16 cellular contexts compared by ENCODE assay signal in the genomic region with DNA sequence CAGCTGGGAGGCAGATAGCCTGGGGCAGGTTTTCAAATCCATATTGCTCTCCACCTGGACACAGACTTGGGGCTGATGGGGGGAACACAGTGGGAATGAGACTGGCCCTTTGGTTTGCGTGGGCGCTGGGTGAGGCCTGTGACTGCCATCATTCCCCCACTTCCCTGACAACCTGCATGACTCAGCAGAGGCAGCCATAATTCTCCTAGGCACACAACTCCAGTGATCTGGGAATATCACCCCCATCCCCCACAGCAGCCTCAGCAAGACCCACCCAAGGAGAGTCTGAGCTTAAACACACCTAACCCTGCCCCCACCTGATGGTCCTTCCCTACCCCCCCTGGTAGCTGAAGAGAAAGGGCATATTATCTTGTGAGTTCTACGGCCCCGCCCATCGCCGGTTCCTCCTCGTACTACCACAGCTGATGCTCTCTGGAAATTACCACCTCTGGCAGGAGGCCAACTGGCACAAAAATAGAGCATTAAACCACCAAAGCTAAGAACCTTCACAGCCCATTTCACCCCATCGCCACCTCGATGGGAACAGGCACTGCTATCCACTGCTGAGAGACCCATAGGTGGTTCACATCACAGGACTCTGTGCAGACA.
A peak's percentile ranks its signal among the peaks of the same experiment; 100 is the strongest.
DNase-seq lines count a peak whose midpoint lies in the region; ATAC-seq, FAIRE-seq and TF ChIP-seq lines count a peak whose summit lies in the region.
"Had no signal": no experiment of that assay in that cellular context is flagged by ENCODE, and none has a peak within 500 bp of the region (broad histone marks: within the 10 kb centered on the region; RNA-seq: fewer than 3 reads in every experiment).

No MANE protein-coding gene starts in this region.

- H3K79me1 ChIP-seq in H9 (ENCODE audit: insufficient read depth, low read depth, low read length, poor library complexity, severe bottlenecking) (no peaks in the 10 kb centered on the region), H1 (ENCODE audit: low read depth, low read length) (no peaks in the 10 kb centered on the region)

- no peak for ATAC-seq in GM21423 (IDR thresholded peaks at IDR 0.05; ENCODE audit: unreplicated experiment)
- no peak for ATAC-seq in HG03565 (IDR thresholded peaks at IDR 0.05; ENCODE audit: unreplicated experiment)
- ATAC-seq in HG02610 (IDR thresholded peaks at IDR 0.05; ENCODE audit: unreplicated experiment), result no peak
- ATAC-seq: naive thymus-derived CD4-positive, alpha-beta T cell; T-helper 17 cell had no signal

- H2AK5ac ChIP-seq in H9 (ENCODE audit: insufficient read length, low read length), result no peak overlapping the region
- no peak overlapping the region for H2AK5ac ChIP-seq in H1 (ENCODE audit: low read depth, low read length)

- DNase-seq in COLO668 (lab: John Stamatoyannopoulos, UW; ENCODE audit: unreplicated experiment) (peak; percentile 65), H9 (no peak), NCI-H345 treated with DMSO at 0.1 percent for 48 hours (lab: John Stamatoyannopoulos, UW; ENCODE audit: unreplicated experiment) (peak; percentile 45), H1 (ENCODE audit: low read depth in 1 of 2, low spot score in 2 of 2) (no peak), ascending aorta (ENCODE audit: low spot score in 2 of 2) (no peak)
- DNase-seq: activated CD4-positive, alpha-beta T cell treated with anti-CD3 and anti-CD28 coated beads for 48 hours; activated T-cell treated with anti-CD3 and anti-CD28 coated beads, Interleukin-2, amount 50 U/mL, for 48 hours; head of caudate nucleus; naive thymus-derived CD4-positive, alpha-beta T cell; stimulated activated CD4-positive, alpha-beta T cell treated with anti-CD3 and anti-CD28 coated beads, Interleukin-15, amount 100 ng/mL, for 24 hours; T-helper 17 cell had no signal

- FAIRE-seq in H1 (lab: Jason Lieb, UNC), result no peak
- FAIRE-seq: RCC 7860 had no signal

- H3K23me2 ChIP-seq in H9 (ENCODE audit: insufficient read length, low read depth, low read length, poor library complexity, severe bottlenecking) (no peaks in the 10 kb centered on the region), H1 (ENCODE audit: low read depth, low read length) (no peaks in the 10 kb centered on the region)

- H3K9me3 ChIP-seq in H9 (ENCODE audit: control insufficient read depth, low read depth, low read length) (no peaks in the 10 kb centered on the region), H1 (ENCODE audit: insufficient read depth in 2 of 2, low read depth in 1 of 2, low read length in 1 of 2) (no peaks in the 10 kb centered on the region), ascending aorta (no peaks in the 10 kb centered on the region)
- H3K9me3 ChIP-seq: thoracic aorta had no signal

- H3K14ac ChIP-seq in H9 (ENCODE audit: insufficient read depth, low read length), result no peak overlapping the region
- H3K14ac ChIP-seq in H1 (ENCODE audit: insufficient read length), result no peak overlapping the region

- TF ChIP-seq CTCF in H9 (conservative IDR thresholded peaks at IDR 0.05), result no peak
- no peak for TF ChIP-seq CTCF in H1 (IDR thresholded peaks at IDR 0.05; ENCODE audit: control extremely low read depth in 1 of 3, insufficient read depth in 1 of 3, low read depth in 1 of 3, low read length in 3 of 3)
- no peak for TF ChIP-seq CTCF in ascending aorta (IDR thresholded peaks at IDR 0.05)

- no peak overlapping the region for H3K4me3 ChIP-seq in H1 (ENCODE audit: extremely low read depth in 1 of 4, insufficient read depth in 2 of 4, low read depth in 3 of 4, low read length in 4 of 4)
- no peak overlapping the region for H3K4me3 ChIP-seq in ascending aorta
- H3K4me3 ChIP-seq: thoracic aorta had no signal

- H3K4me2 ChIP-seq in H9 (ENCODE audit: insufficient read depth, insufficient read length, low read length), result no peak overlapping the region
- no peak overlapping the region for H3K4me2 ChIP-seq in H1 (ENCODE audit: insufficient read depth in 1 of 2, low read depth in 2 of 2, low read length in 2 of 2)

- POLR2A ChIA-PET in H1 (lab: Charles Lee; ENCODE audit: partially characterized antibody), result no interaction called here

- H3K4ac ChIP-seq in H9 (ENCODE audit: low read depth, low read length) (no peak overlapping the region), H1 (replicated peaks; ENCODE audit: insufficient read length, low read depth, low read length) (no peak overlapping the region)

- H3K4me3 Mint-ChIP-seq in H9, result no peak overlapping the region
- H3K4me3 Mint-ChIP-seq: naive thymus-derived CD4-positive, alpha-beta T cell; T-helper 17 cell had no signal

- H3K27me3 Mint-ChIP-seq in H9 (ENCODE audit: low read depth), result no peaks in the 10 kb centered on the region

- H4K8ac ChIP-seq in H9 (replicated peaks; ENCODE audit: insufficient read length, low read depth, low read length), result no peak overlapping the region
- H4K8ac ChIP-seq in H1 (ENCODE audit: extremely low read depth, insufficient read depth, low read length), result no peak overlapping the region

- H3K4me1 ChIP-seq in H9 (ENCODE audit: insufficient read depth, low read length), result no peaks in the 10 kb centered on the region
- no peaks in the 10 kb centered on the region for H3K4me1 ChIP-seq in H1 (replicated peaks in 1 of 4; ENCODE audit: control insufficient read depth in 3 of 4, insufficient read depth in 4 of 4, low read length in 3 of 4)
- no peaks in the 10 kb centered on the region for H3K4me1 ChIP-seq in ascending aorta

- no peak overlapping the region for H4K91ac ChIP-seq in H9 (ENCODE audit: insufficient read length, low read depth, low read length)
- no peak overlapping the region for H4K91ac ChIP-seq in H1 (replicated peaks; ENCODE audit: insufficient read length, low read length)

- intact Hi-C loops in ascending aorta (cut with DNase I), result no loop called here

- no peaks in the 10 kb centered on the region for H3K79me2 ChIP-seq in H9 (ENCODE audit: insufficient read depth, low read length)
- no peaks in the 10 kb centered on the region for H3K79me2 ChIP-seq in H1 (ENCODE audit: control insufficient read depth in 1 of 2, insufficient read depth in 2 of 2, low read length in 2 of 2)

- TF ChIP-seq EP300 in H1 (IDR thresholded peaks at IDR 0.05; ENCODE audit: borderline replicate concordance in 1 of 2, low read depth in 2 of 2, low read length in 2 of 2), result no peak

- H4K20me1 ChIP-seq in H9 (ENCODE audit: control insufficient read depth, insufficient read depth, insufficient read length) (no peaks in the 10 kb centered on the region), H1 (replicated peaks in 1 of 2; ENCODE audit: control insufficient read depth in 1 of 2, insufficient read depth in 2 of 2, low read length in 2 of 2) (no peaks in the 10 kb centered on the region)

- peaks cover 13% of the 10 kb centered on the region in 2 experiments for H3K4me1 Mint-ChIP-seq in H9
- H3K4me1 Mint-ChIP-seq: T-helper 17 cell had no signal

- H2BK12ac ChIP-seq in H9 (ENCODE audit: insufficient read length, low read depth, low read length), result no peak overlapping the region
- H2BK12ac ChIP-seq in H1 (ENCODE audit: low read depth, low read length), result no peak overlapping the region

- no peaks in the 10 kb centered on the region for H3K9me3 Mint-ChIP-seq in H9
- H3K9me3 Mint-ChIP-seq: naive thymus-derived CD4-positive, alpha-beta T cell had no signal

- H3K27ac ChIP-seq in H9 (ENCODE audit: insufficient read length, low read depth, low read length) (no peak overlapping the region), H1 (ENCODE audit: low read depth, low read length) (no peak overlapping the region), ascending aorta (no peak overlapping the region)
- H3K27ac ChIP-seq: thoracic aorta had no signal

- H3K9ac ChIP-seq in H9 (ENCODE audit: extremely low read depth, insufficient read length, low read length) (no peak overlapping the region), H1 (replicated peaks in 1 of 4; ENCODE audit: extremely low read depth in 1 of 4, low read depth in 3 of 4, low read length in 3 of 4) (no peak overlapping the region)

- H3K27me3 ChIP-seq in H9 (ENCODE audit: insufficient read depth, low read length) (no peaks in the 10 kb centered on the region), H1 (replicated peaks in 1 of 4; ENCODE audit: control insufficient read depth in 3 of 4, extremely low read depth in 1 of 4, insufficient read depth in 3 of 4, low read length in 3 of 4) (no peaks in the 10 kb centered on the region), ascending aorta (no peaks in the 10 kb centered on the region)

- H2BK5ac ChIP-seq in H9 (ENCODE audit: insufficient read length, low read length) (no peak overlapping the region), H1 (ENCODE audit: low read depth, low read length) (no peak overlapping the region)

- no peak overlapping the region for H2BK15ac ChIP-seq in H9 (ENCODE audit: low read depth, low read length)
- no peak overlapping the region for H2BK15ac ChIP-seq in H1 (ENCODE audit: low read length)

- H3K56ac ChIP-seq in H9 (ENCODE audit: insufficient read length, low read depth, low read length) (no peak overlapping the region), H1 (replicated peaks; ENCODE audit: insufficient read length, low read depth, low read length) (no peak overlapping the region)

- no CpG with 5 or more reads among the region's 9 CpGs for WGBS in H9 (ENCODE audit: extremely low coverage, insufficient read length, low lambda C conversion rate)
- WGBS in H1 (ENCODE audit: extremely low coverage in 1 of 2, insufficient coverage in 1 of 2, insufficient read length in 1 of 2, insufficient replicate concordance in 2 of 2, low coverage in 1 of 2, low lambda C conversion rate in 2 of 2, missing lambda C conversion rate in 1 of 2), 2 experiments, result 90% methylated on average over 9 of the region's 9 CpGs; no CpG with 5 or more reads in 1 of the 2 experiments

- H2BK120ac ChIP-seq in H9 (ENCODE audit: low read depth, low read length, poor library complexity, severe bottlenecking), result no peak overlapping the region
- no peak overlapping the region for H2BK120ac ChIP-seq in H1 (replicated peaks; ENCODE audit: low read depth, low read length)

- no peak for TF ChIP-seq RAD21 in H1 (IDR thresholded peaks at IDR 0.05 in 1 of 2, conservative IDR thresholded peaks at IDR 0.05 in 1 of 2; ENCODE audit: low read depth in 2 of 2, low read length in 2 of 2)

- H4K5ac ChIP-seq in H9 (ENCODE audit: insufficient read length, low read depth, low read length) (no peak overlapping the region), H1 (ENCODE audit: insufficient read length, low read depth, low read length) (no peak overlapping the region)

- H3K36me3 ChIP-seq in H1 (ENCODE audit: control insufficient read depth in 2 of 4, insufficient read depth in 4 of 4, low read length in 3 of 4) (no peaks in the 10 kb centered on the region), ascending aorta (no peaks in the 10 kb centered on the region)
- H3K36me3 ChIP-seq: thoracic aorta had no signal

- no peaks in the 10 kb centered on the region for H3K36me3 Mint-ChIP-seq in H9 (ENCODE audit: insufficient read depth in 1 of 3, low read depth in 3 of 3)
- H3K36me3 Mint-ChIP-seq: naive thymus-derived CD4-positive, alpha-beta T cell had no signal

- H3K23ac ChIP-seq in H9 (ENCODE audit: insufficient read length, low read depth, low read length) (no peak overlapping the region), H1 (ENCODE audit: insufficient read length) (no peak overlapping the region)

- no peak for TF ChIP-seq POLR2A in H1 (IDR thresholded peaks at IDR 0.05; ENCODE audit: control extremely low read depth in 1 of 2, low read depth in 2 of 2, low read length in 2 of 2)

- no peak overlapping the region for H3K18ac ChIP-seq in H9 (ENCODE audit: insufficient read length, low read depth, low read length)
- no peak overlapping the region for H3K18ac ChIP-seq in H1 (ENCODE audit: extremely low read depth, low read length)

- peak overlapping the region in 2 of 3 experiments; percentile 41 to 59; a peak in 2 of 7 replicates for H3K27ac Mint-ChIP-seq in H9
- H3K27ac Mint-ChIP-seq: naive thymus-derived CD4-positive, alpha-beta T cell; T-helper 17 cell had no signal

- H2AFZ ChIP-seq in H9 (ENCODE audit: low read length) (no peak overlapping the region), H1 (ENCODE audit: low read length) (peak overlapping the region; percentile 32; the same call in 1 of the 2 replicates)

- CTCF ChIA-PET in H1 (lab: Charles Lee; ENCODE audit: partially characterized antibody), result interaction anchor here (0.6 to 1.3 kb wide), 2 partner anchors 11 to 49 kb away, joined by 3 read pairs; no protein-coding TSS in a partner anchor

- no peak overlapping the region for H3T11ph ChIP-seq in H9 (ENCODE audit: low read length)

- H2BK20ac ChIP-seq in H9 (ENCODE audit: low read depth, low read length, poor library complexity, severe bottlenecking) (no peak overlapping the region), H1 (ENCODE audit: low read length) (no peak overlapping the region)

Comparison
In these comparisons a context has a peak if more than half of its experiments do, and no peak if none do; other contexts are left out.
1. DNase-seq: peak in COLO668 (single experiment) and NCI-H345 treated with DMSO at 0.1 percent for 48 hours (single experiment); none in H9 (single experiment), H1 (0 of 2) and ascending aorta (0 of 2).